ENCODE assay signal across 1 cellular context in the genomic region with DNA sequence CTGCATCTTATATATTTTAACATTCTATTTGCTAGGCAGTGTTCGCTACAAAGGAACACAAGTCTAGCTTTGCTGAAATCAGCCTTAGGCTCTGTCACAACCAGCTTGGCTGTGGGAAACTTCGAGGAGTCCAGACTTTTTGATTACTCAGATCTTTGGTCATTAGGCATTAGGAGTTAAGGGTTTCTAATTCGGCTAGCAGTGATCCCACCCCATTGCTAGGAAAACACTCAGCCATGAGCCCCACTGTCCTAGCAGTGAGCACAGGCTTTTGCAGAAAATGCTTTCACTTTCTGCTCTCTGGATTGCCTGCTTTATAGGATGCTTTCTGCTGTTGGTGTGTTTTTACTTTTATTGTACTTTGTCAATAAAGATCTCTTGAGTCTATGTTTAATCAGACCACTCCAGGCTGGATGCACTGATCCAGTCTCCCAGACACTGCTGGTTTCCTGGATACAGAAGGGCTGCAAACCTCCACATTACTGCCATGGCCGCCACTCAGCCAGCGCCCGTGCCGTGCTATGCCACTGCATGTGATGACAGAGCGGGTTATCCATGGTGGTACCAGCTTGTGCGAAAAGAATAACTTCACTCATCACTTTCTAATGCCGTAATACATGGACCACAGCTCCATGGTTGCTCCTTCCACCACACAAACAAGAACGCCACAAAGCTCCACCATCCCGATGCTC.
TF ChIP-seq lines count a peak whose summit lies in the region.

No MANE protein-coding gene starts in this region.

TF ChIP-seq in SK-N-SH, 30 proteins besides CTCF, POLR2A, EP300 and RAD21:
- TF ChIP-seq CHD2 (IDR thresholded peaks at IDR 0.05; ENCODE audit: low read length, partially characterized antibody) (no peak), POLR2AphosphoS5 (IDR thresholded peaks at IDR 0.05; ENCODE audit: low read depth, low read length) (no peak), EZH2phosphoT487 (IDR thresholded peaks at IDR 0.05; ENCODE audit: borderline replicate concordance, low read depth) (no peak), NFIC (IDR thresholded peaks at IDR 0.05; ENCODE audit: borderline replicate concordance) (no peak), ELF1 (IDR thresholded peaks at IDR 0.05) (no peak), RFX5 (IDR thresholded peaks at IDR 0.05; ENCODE audit: low read length) (no peak), FOSL2 (IDR thresholded peaks at IDR 0.05; ENCODE audit: borderline replicate concordance, low read depth) (no peak), TEAD4 (IDR thresholded peaks at IDR 0.05; ENCODE audit: borderline replicate concordance, insufficient read depth) (no peak), TCF12 (IDR thresholded peaks at IDR 0.05) (no peak), MXI1 (IDR thresholded peaks at IDR 0.05; ENCODE audit: low read depth, low read length) (no peak), FOXJ3 (CRISPR knock-in tag; IDR thresholded peaks at IDR 0.05) (no peak), RCOR1 (IDR thresholded peaks at IDR 0.05; ENCODE audit: low read length) (no peak)
- TF ChIP-seq, protein P1, sequence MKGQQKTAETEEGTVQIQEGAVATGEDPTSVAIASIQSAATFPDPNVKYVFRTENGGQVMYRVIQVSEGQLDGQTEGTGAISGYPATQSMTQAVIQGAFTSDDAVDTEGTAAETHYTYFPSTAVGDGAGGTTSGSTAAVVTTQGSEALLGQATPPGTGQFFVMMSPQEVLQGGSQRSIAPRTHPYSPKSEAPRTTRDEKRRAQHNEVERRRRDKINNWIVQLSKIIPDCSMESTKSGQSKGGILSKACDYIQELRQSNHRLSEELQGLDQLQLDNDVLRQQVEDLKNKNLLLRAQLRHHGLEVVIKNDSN (IDR thresholded peaks at IDR 0.05; ENCODE audit: borderline replicate concordance, low read depth), result no peak
- TF ChIP-seq, protein P2, sequence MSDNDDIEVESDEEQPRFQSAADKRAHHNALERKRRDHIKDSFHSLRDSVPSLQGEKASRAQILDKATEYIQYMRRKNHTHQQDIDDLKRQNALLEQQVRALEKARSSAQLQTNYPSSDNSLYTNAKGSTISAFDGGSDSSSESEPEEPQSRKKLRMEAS (IDR thresholded peaks at IDR 0.05; ENCODE audit: low read depth), result no peak
- TF ChIP-seq, protein P3, sequence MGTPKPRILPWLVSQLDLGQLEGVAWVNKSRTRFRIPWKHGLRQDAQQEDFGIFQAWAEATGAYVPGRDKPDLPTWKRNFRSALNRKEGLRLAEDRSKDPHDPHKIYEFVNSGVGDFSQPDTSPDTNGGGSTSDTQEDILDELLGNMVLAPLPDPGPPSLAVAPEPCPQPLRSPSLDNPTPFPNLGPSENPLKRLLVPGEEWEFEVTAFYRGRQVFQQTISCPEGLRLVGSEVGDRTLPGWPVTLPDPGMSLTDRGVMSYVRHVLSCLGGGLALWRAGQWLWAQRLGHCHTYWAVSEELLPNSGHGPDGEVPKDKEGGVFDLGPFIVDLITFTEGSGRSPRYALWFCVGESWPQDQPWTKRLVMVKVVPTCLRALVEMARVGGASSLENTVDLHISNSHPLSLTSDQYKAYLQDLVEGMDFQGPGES (IDR thresholded peaks at IDR 0.05; ENCODE audit: low read depth, low read length), result no peak
